ENCODE assay signal across 9 cellular contexts in genomic region chr6:39302669-39303424, GRCh38. TPM values are rescaled to one million over a fixed set of nuclear protein-coding genes. Genes with fewer than 3 reads are reported as not detected.
DNase-seq lines count a peak whose midpoint lies in the region; ATAC-seq, FAIRE-seq and TF ChIP-seq lines count a peak whose summit lies in the region.
"Had no signal": no experiment of that assay in that cellular context is flagged by ENCODE, and none has a peak within 500 bp of the region (broad histone marks: within the 10 kb centered on the region; RNA-seq: fewer than 3 reads in every experiment).

No MANE protein-coding gene starts in this region.

- peak; percentile 84 for DNase-seq in COR-L47 (lab: John Stamatoyannopoulos, UW)
- DNase-seq in LHCN-M2 (ENCODE audit: low read depth): peak; percentile 19
- DNase-seq in SHP77 treated with DMSO at 0.1 percent for 48 hours (lab: John Stamatoyannopoulos, UW): peak; percentile 25
- DNase-seq in activated gamma-delta T cell (lab: John Stamatoyannopoulos, UW): peak; percentile 37
- DNase-seq in frontal cortex (ENCODE audit: low spot score in 2 of 2): peak; percentile 65 to 90
- DNase-seq in omental fat pad (ENCODE audit: low spot score): peak; percentile 89
- DNase-seq in substantia nigra (lab: John Stamatoyannopoulos, UW): peak in 45 of 49 donors; percentile 4 to 80 (median 57)

- ATAC-seq in GM21515 (IDR thresholded peaks at IDR 0.05; ENCODE audit: unreplicated experiment) (peak; percentile 78), omental fat pad (ENCODE audit: low FRiP score) (peak; percentile 37)

- TF ChIP-seq CTCF in omental fat pad (IDR thresholded peaks at IDR 0.05): peak in 2 of 3 donors; percentile 47 to 60

- no peak for FAIRE-seq in frontal cortex (lab: Jason Lieb, UNC)
- FAIRE-seq: TTC549 had no signal

- no peak overlapping the region for H3K27ac ChIP-seq in substantia nigra (ENCODE audit: low read depth, low read length, poor library complexity, severe bottlenecking)

RNA-seq across cellular contexts. Expression of gene KCNK17, which starts 11.4 kb away (rescaled TPM):
- total RNA-seq in LHCN-M2 (2014; rRNA removed): not detected in 2 replicates
- polyA plus RNA-seq in LHCN-M2 (2012): not detected
- 0.41 TPM for total RNA-seq in frontal cortex
- total RNA-seq in omental fat pad: under 1 TPM in 2 of 4 donors, not detected in 2; 0.24 to 0.28 TPM

RNA-seq across cellular contexts. Expression of gene KCNK16, which starts 19.7 kb away (rescaled TPM):
- total RNA-seq in LHCN-M2 (2014; rRNA removed) (not detected in 2 replicates), frontal cortex (not detected), omental fat pad (not detected)
- polyA plus RNA-seq in LHCN-M2 (2012): not detected

Comparison
In these comparisons a context has a peak if more than half of its experiments do, and no peak if none do; other contexts are left out.
1. DNase-seq: peak in every context shown above with its lines; median percentile 89 in omental fat pad; 84 in COR-L47; 78 in frontal cortex; 57 in substantia nigra; 37 in activated gamma-delta T cell; 25 in SHP77 treated with DMSO at 0.1 percent for 48 hours; 19 in LHCN-M2.